16 cellular contexts compared by ENCODE assay signal in the genomic region with DNA sequence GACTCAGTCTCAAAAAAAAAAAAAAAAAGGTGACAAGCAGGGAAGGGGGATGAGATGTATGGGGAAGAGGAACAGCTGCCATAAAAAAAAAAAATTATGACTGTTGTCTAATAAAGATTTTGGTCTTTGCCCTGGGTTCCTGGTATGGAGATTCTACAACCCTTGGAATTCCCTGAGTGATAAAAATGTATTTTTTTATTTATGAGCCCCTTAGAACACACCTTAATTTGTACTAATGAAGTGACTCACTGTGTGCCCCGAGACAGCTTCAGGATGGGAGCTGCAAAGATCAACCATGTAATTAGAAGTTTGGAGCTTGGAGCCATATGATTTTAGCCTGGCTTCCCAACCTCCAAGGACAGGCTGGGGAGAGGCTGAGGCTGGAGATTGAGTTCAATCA.
DNase-seq lines count a peak whose midpoint lies in the region; ATAC-seq and TF ChIP-seq lines count a peak whose summit lies in the region.
"Had no signal": no experiment of that assay in that cellular context is flagged by ENCODE, and none has a peak within 500 bp of the region (broad histone marks: within the 10 kb centered on the region; RNA-seq: fewer than 3 reads in every experiment).

No MANE protein-coding gene starts in this region.

- no peaks in the 10 kb centered on the region for H3K36me3 Mint-ChIP-seq in activated CD4-positive, alpha-beta T cell treated with anti-CD3 and anti-CD28 coated beads, Interleukin-2, amount 10 ng/mL, durations not matched to agents 24 days and 14 days (ENCODE audit: low read depth)
- no peaks in the 10 kb centered on the region for H3K36me3 Mint-ChIP-seq in activated CD4-positive, alpha-beta T cell treated with anti-CD3 and anti-CD28 coated beads for 36 hours (ENCODE audit: low read depth)
- H3K36me3 Mint-ChIP-seq in stimulated activated naive B cell treated with anti-CD40 and anti-IgM and Interleukin-4, amounts not matched to agents 10 μg/mL and 1 μg/mL and 100 μg/mL, for 72 hours = no peaks in the 10 kb centered on the region
- H3K36me3 Mint-ChIP-seq: CD8-positive, alpha-beta T cell had no signal

- peaks cover 33% of the 10 kb centered on the region for H3K27me3 Mint-ChIP-seq in activated CD4-positive, alpha-beta T cell treated with anti-CD3 and anti-CD28 coated beads, Interleukin-2, amount 10 ng/mL, durations not matched to agents 24 days and 14 days
- peaks cover 12% of the 10 kb centered on the region for H3K27me3 Mint-ChIP-seq in activated CD4-positive, alpha-beta T cell treated with anti-CD3 and anti-CD28 coated beads for 36 hours
- peaks cover 7 to 10% of the 10 kb centered on the region in 2 donors for H3K27me3 Mint-ChIP-seq in stimulated activated naive B cell treated with anti-CD40 and anti-IgM and Interleukin-4, amounts not matched to agents 10 μg/mL and 1 μg/mL and 100 μg/mL, for 72 hours

- ATAC-seq in activated CD4-positive, alpha-beta T cell treated with anti-CD3 and anti-CD28 coated beads for 36 hours = no peak
- ATAC-seq in mucosa of descending colon = peak; percentile 51
- no peak for ATAC-seq in stimulated activated naive B cell treated with anti-CD40 and anti-IgM and Interleukin-4, amounts not matched to agents 10 μg/mL and 1 μg/mL and 100 μg/mL, for 72 hours (replicated peaks)
- ATAC-seq in HG02884 (IDR thresholded peaks at IDR 0.05; ENCODE audit: unreplicated experiment) = no peak
- ATAC-seq: A549; CD8-positive, alpha-beta T cell had no signal

- no peaks in the 10 kb centered on the region for H3K4me1 Mint-ChIP-seq in activated CD4-positive, alpha-beta T cell treated with anti-CD3 and anti-CD28 coated beads, Interleukin-2, amount 10 ng/mL, durations not matched to agents 24 days and 14 days
- no peaks in the 10 kb centered on the region for H3K4me1 Mint-ChIP-seq in activated CD4-positive, alpha-beta T cell treated with anti-CD3 and anti-CD28 coated beads for 36 hours
- H3K4me1 Mint-ChIP-seq in stimulated activated naive B cell treated with anti-CD40 and anti-IgM and Interleukin-4, amounts not matched to agents 10 μg/mL and 1 μg/mL and 100 μg/mL, for 72 hours = peaks cover 7 to 24% of the 10 kb centered on the region in 2 donors
- H3K4me1 Mint-ChIP-seq: B cell had no signal

- H3K27ac Mint-ChIP-seq in activated CD4-positive, alpha-beta T cell treated with anti-CD3 and anti-CD28 coated beads, Interleukin-2, amount 10 ng/mL, durations not matched to agents 24 days and 14 days = no peak overlapping the region
- no peak overlapping the region for H3K27ac Mint-ChIP-seq in activated CD4-positive, alpha-beta T cell treated with anti-CD3 and anti-CD28 coated beads for 36 hours
- peak overlapping the region; percentile 14 for H3K27ac Mint-ChIP-seq in stimulated activated naive B cell treated with anti-CD40 and anti-IgM and Interleukin-4, amounts not matched to agents 10 μg/mL and 1 μg/mL and 100 μg/mL, for 72 hours
- H3K27ac Mint-ChIP-seq: B cell; CD4-positive, alpha-beta T cell; CD8-positive, alpha-beta T cell had no signal

- no peak overlapping the region for H3K4me3 ChIP-seq in mucosa of descending colon
- H3K4me3 ChIP-seq: A549; BLaER1 treated with 17β-estradiol and CSF1 and Interleukin-3, amounts not matched to agents 10 nM and 100 nM had no signal

- H3K9me3 ChIP-seq in mucosa of descending colon = peaks cover 3% of the 10 kb centered on the region

- CTCF ChIA-PET in activated CD4-positive, alpha-beta T cell treated with anti-CD3 and anti-CD28 coated beads for 36 hours (lab: Charles Lee) = no interaction called here

- no peaks in the 10 kb centered on the region for H3K4me1 ChIP-seq in mucosa of descending colon (ENCODE audit: low read depth)
- H3K4me1 ChIP-seq: A549, Caco-2 had no signal

- intact Hi-C loops in activated CD4-positive, alpha-beta T cell treated with anti-CD3 and anti-CD28 coated beads, Interleukin-2, amount 10 ng/mL, durations not matched to agents 24 days and 14 days (cut with micrococcal nuclease) = no loop called here
- intact Hi-C loops in activated CD4-positive, alpha-beta T cell treated with anti-CD3 and anti-CD28 coated beads for 36 hours (cut with DNase I, micrococcal nuclease) = no loop called here
- intact Hi-C loops in mucosa of descending colon (cut with DNase I, micrococcal nuclease) = no loop called here

- H3K36me3 ChIP-seq in mucosa of descending colon (ENCODE audit: low read depth) = no peaks in the 10 kb centered on the region
- H3K36me3 ChIP-seq: BLaER1 treated with 17β-estradiol and CSF1 and Interleukin-3, amounts not matched to agents 10 nM and 100 nM had no signal

- H3K4me3 Mint-ChIP-seq in activated CD4-positive, alpha-beta T cell treated with anti-CD3 and anti-CD28 coated beads, Interleukin-2, amount 10 ng/mL, durations not matched to agents 24 days and 14 days = no peak overlapping the region
- H3K4me3 Mint-ChIP-seq in activated CD4-positive, alpha-beta T cell treated with anti-CD3 and anti-CD28 coated beads for 36 hours = no peak overlapping the region
- no peak overlapping the region for H3K4me3 Mint-ChIP-seq in stimulated activated naive B cell treated with anti-CD40 and anti-IgM and Interleukin-4, amounts not matched to agents 10 μg/mL and 1 μg/mL and 100 μg/mL, for 72 hours
- H3K4me3 Mint-ChIP-seq: B cell; CD4-positive, alpha-beta T cell; CD8-positive, alpha-beta T cell had no signal

- POLR2A ChIA-PET in activated CD4-positive, alpha-beta T cell treated with anti-CD3 and anti-CD28 coated beads for 36 hours (lab: Charles Lee) = no interaction called here

- H3K9me3 Mint-ChIP-seq in activated CD4-positive, alpha-beta T cell treated with anti-CD3 and anti-CD28 coated beads, Interleukin-2, amount 10 ng/mL, durations not matched to agents 24 days and 14 days = peaks cover 7% of the 10 kb centered on the region
- peaks cover 4% of the 10 kb centered on the region for H3K9me3 Mint-ChIP-seq in activated CD4-positive, alpha-beta T cell treated with anti-CD3 and anti-CD28 coated beads for 36 hours (ENCODE audit: low read depth)
- H3K9me3 Mint-ChIP-seq in stimulated activated naive B cell treated with anti-CD40 and anti-IgM and Interleukin-4, amounts not matched to agents 10 μg/mL and 1 μg/mL and 100 μg/mL, for 72 hours = peaks cover 0 to 2% of the 10 kb centered on the region in 2 donors

- DNase-seq in activated CD4-positive, alpha-beta T cell treated with anti-CD3 and anti-CD28 coated beads, Interleukin-2, amount 10 ng/mL, durations not matched to agents 24 days and 14 days = peak; percentile 23
- no peak for DNase-seq in activated CD4-positive, alpha-beta T cell treated with anti-CD3 and anti-CD28 coated beads for 36 hours
- DNase-seq in mucosa of descending colon = no peak
- DNase-seq in stimulated activated naive B cell treated with anti-CD40 and anti-IgM and Interleukin-4, amounts not matched to agents 10 μg/mL and 1 μg/mL and 100 μg/mL, for 72 hours = no peak
- no peak for DNase-seq in stimulated activated naive CD4-positive, alpha-beta T cell (lab: John Stamatoyannopoulos, UW)
- DNase-seq: AML-193; Caco-2; Calu3; CD4-positive, alpha-beta T cell; CD8-positive, alpha-beta T cell; DMS79 treated with DMSO at 0.1 percent for 48 hours; GF-D8 had no signal

- TF ChIP-seq CTCF in mucosa of descending colon (IDR thresholded peaks at IDR 0.05) = no peak
